In the genomic region with DNA sequence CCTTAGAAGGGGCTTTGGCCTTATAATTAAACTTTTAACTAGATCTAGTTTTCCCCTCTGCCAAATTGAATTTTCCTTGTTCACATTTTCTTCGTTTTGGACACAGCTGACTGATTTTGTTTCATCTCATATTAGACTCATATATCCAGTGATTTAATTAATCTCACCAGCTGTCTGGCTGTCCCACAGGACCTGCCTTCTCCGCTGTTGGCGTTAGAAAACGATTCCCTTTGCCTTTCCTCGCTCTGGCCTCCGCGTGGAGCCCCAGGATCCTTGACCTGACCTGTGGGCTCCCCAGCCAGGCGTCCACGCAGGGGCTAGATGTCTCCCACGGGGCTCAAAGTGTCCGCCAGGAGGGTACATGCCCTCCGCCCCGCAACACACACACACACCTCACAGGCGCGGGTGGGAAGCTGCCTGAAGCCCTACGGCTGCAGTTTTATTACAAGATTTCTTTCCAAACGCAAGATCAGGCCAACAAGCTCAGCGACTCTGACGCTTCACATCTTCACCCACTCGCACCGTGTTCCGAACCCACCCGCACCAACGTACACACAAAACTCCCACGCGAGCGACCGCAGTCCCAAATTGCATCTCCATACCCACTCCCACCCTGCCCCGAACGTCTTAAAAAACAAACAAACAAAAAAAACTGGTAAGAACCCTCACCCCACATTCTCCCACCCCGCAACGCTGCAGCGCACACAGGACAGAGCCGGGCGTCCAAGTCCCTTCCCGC, we compare ENCODE assay signal across 10 cellular contexts. TPM values are rescaled to one million over a fixed set of nuclear protein-coding genes. Genes with fewer than 3 reads are reported as not detected.
DNase-seq lines count a peak whose midpoint lies in the region; ATAC-seq and TF ChIP-seq lines count a peak whose summit lies in the region.
"Had no signal": no experiment of that assay in that cellular context is flagged by ENCODE, and none has a peak within 500 bp of the region (broad histone marks: within the 10 kb centered on the region; RNA-seq: fewer than 3 reads in every experiment).

No MANE protein-coding gene starts in this region.

- no peak for DNase-seq in Calu3
- DNase-seq in NCI-H446 (lab: John Stamatoyannopoulos, UW) = peak; percentile 11 to 45
- peak; percentile 73 for DNase-seq in endodermal cell
- DNase-seq in progenitor cell of endocrine pancreas (ENCODE audit: low spot score, unreplicated experiment) = no peak
- no peak for DNase-seq in NOMO-1 treated with DMSO at 0.1 percent for 48 hours (lab: John Stamatoyannopoulos, UW; ENCODE audit: unreplicated experiment)
- DNase-seq in activated CD4-positive, alpha-beta T cell treated with anti-CD3 and anti-CD28 coated beads for 4 hours = no peak
- no peak for DNase-seq in Ammon's horn (ENCODE audit: low spot score)
- DNase-seq: activated naive CD4-positive, alpha-beta T cell treated with anti-CD3 and anti-CD28 coated beads, Interleukin-2, amount 50 U/mL, for 16 hours had no signal

- H3K27me3 Mint-ChIP-seq in Calu3 (ENCODE audit: unreplicated experiment) = peaks cover 81% of the 10 kb centered on the region
- H3K27me3 Mint-ChIP-seq in endodermal cell (ENCODE audit: insufficient read depth) = peaks cover 78% of the 10 kb centered on the region
- H3K27me3 Mint-ChIP-seq in progenitor cell of endocrine pancreas = peaks cover 81% of the 10 kb centered on the region

- H3K4me1 Mint-ChIP-seq in Calu3 (ENCODE audit: low read depth, unreplicated experiment) (no peaks in the 10 kb centered on the region), endodermal cell (peaks cover 20% of the 10 kb centered on the region), progenitor cell of endocrine pancreas (ENCODE audit: low read depth) (peaks cover 7% of the 10 kb centered on the region)

- TF ChIP-seq CTCF in Calu3 (IDR thresholded peaks at IDR 0.05; ENCODE audit: unreplicated experiment) = no peak
- no peak for TF ChIP-seq CTCF in endodermal cell (conservative IDR thresholded peaks at IDR 0.05)
- TF ChIP-seq CTCF in progenitor cell of endocrine pancreas (IDR thresholded peaks at IDR 0.05; ENCODE audit: unreplicated experiment) = no peak

- H3K9me3 Mint-ChIP-seq in Calu3 (ENCODE audit: low read depth, unreplicated experiment) = no peaks in the 10 kb centered on the region
- no peaks in the 10 kb centered on the region for H3K9me3 Mint-ChIP-seq in endodermal cell
- H3K9me3 Mint-ChIP-seq in progenitor cell of endocrine pancreas (ENCODE audit: low read depth) = no peaks in the 10 kb centered on the region

- 13 to 15% methylated on average over 9 to 36 of the region's 36 CpGs for WGBS in endodermal cell (ENCODE audit: insufficient coverage in 1 of 2, insufficient read length in 1 of 2), 2 experiments

- H3K4me3 Mint-ChIP-seq in Calu3 (ENCODE audit: low read depth, unreplicated experiment) (peak overlapping the region; percentile 61), endodermal cell (peak overlapping the region; percentile 55), progenitor cell of endocrine pancreas (ENCODE audit: low read depth) (peak overlapping the region; percentile 72)

- H3K27me3 ChIP-seq in endodermal cell (ENCODE audit: control insufficient read depth, insufficient read depth, low read length, poor library complexity, severe bottlenecking) = peaks cover 66% of the 10 kb centered on the region

- intact Hi-C loops in Calu3 (cut with micrococcal nuclease; ENCODE audit: unreplicated experiment) = no loop called here

- CTCF ChIA-PET in Calu3 (lab: Charles Lee) = interaction anchor here (2.4 kb wide), 1 partner anchor 35 kb away, joined by 6 read pairs; no protein-coding TSS in a partner anchor

- no peak overlapping the region for H3K9ac ChIP-seq in endodermal cell (ENCODE audit: extremely low read depth, low read length, poor library complexity, severe bottlenecking)

- H3K27ac Mint-ChIP-seq in Calu3 (ENCODE audit: unreplicated experiment) (no peak overlapping the region), endodermal cell (no peak overlapping the region), progenitor cell of endocrine pancreas (peak overlapping the region; percentile 56)

- no peaks in the 10 kb centered on the region for H3K36me3 Mint-ChIP-seq in Calu3 (ENCODE audit: insufficient read depth, unreplicated experiment)
- H3K36me3 Mint-ChIP-seq in endodermal cell (ENCODE audit: low read depth) = no peaks in the 10 kb centered on the region
- H3K36me3 Mint-ChIP-seq in progenitor cell of endocrine pancreas (ENCODE audit: insufficient read depth) = no peaks in the 10 kb centered on the region

- BruUV-seq in Calu3 (replicated peaks; lab: Mats Ljungman, UMichigan) = no TSS peak

- H3K4me3 ChIP-seq in endodermal cell (ENCODE audit: low read length) = peak overlapping the region; percentile 76

- H3K36me3 ChIP-seq in endodermal cell (ENCODE audit: control insufficient read depth, insufficient read depth, low read length) = no peaks in the 10 kb centered on the region

- no peak for ATAC-seq in HG03439 (IDR thresholded peaks at IDR 0.05; ENCODE audit: unreplicated experiment)

- H3K27ac ChIP-seq in endodermal cell (ENCODE audit: low read depth, low read length) = peak overlapping the region; percentile 10

- H3K9me3 ChIP-seq in endodermal cell (ENCODE audit: control insufficient read depth, low read length) = no peaks in the 10 kb centered on the region

- H3K4me1 ChIP-seq in endodermal cell (ENCODE audit: control insufficient read depth, insufficient read depth, low read length) = peaks cover 4% of the 10 kb centered on the region

RNA-seq across cellular contexts. Expression of gene RPRML, which starts 1.1 kb away (rescaled TPM):
- total RNA-seq in Calu3 (2022) (not detected in 2 replicates), endodermal cell (under 1 TPM in 1 of 2 donors, not detected in 1; 0.31 TPM), progenitor cell of endocrine pancreas (not detected in 2 replicates)
- polyA plus RNA-seq in endodermal cell (2013, experiment 1 of 2) = 6.1 TPM
- 4.6 TPM for polyA plus RNA-seq in endodermal cell (2013, experiment 2 of 2)
- total RNA-seq: liver had no signal

RNA-seq across cellular contexts. Expression of gene GOSR2, which starts 55.0 kb away (rescaled TPM):
- total RNA-seq in Calu3 (2022) = 90.7 and 91.2 TPM in 2 replicates
- 10 to 100 TPM; 51.9 to 65.5 TPM for total RNA-seq in endodermal cell
- polyA plus RNA-seq in endodermal cell (2013, experiment 1 of 2) = 39.7 TPM
- polyA plus RNA-seq in endodermal cell (2013, experiment 2 of 2) = 33.5 TPM
- total RNA-seq in progenitor cell of endocrine pancreas = 57.1 and 63.2 TPM in 2 replicates

Comparison
In these comparisons a context has a peak if more than half of its experiments do, and no peak if none do; other contexts are left out.
1. DNase-seq: peak in NCI-H446 (2 of 2) and endodermal cell (single experiment); none in Calu3 (single experiment), progenitor cell of endocrine pancreas (single experiment), NOMO-1 treated with DMSO at 0.1 percent for 48 hours (single experiment), activated CD4-positive, alpha-beta T cell treated with anti-CD3 and anti-CD28 coated beads for 4 hours (0 of 2) and Ammon's horn (single experiment).
2. Peak in every context shown above with its lines, with median percentiles within 50 percentile points of each other: H3K4me3 Mint-ChIP-seq.